Comparison of ENCODE assay signal across 8 cellular contexts in genomic region chr18:62526098-62527025, GRCh38. TPM values are rescaled to one million over a fixed set of nuclear protein-coding genes. Genes with fewer than 3 reads are reported as not detected.
DNase-seq lines count a peak whose midpoint lies in the region; ATAC-seq and TF ChIP-seq lines count a peak whose summit lies in the region.

No MANE protein-coding gene starts in this region.

- H3K27me3 Mint-ChIP-seq in activated CD4-positive, alpha-beta T cell treated with anti-CD3 and anti-CD28 coated beads, Interleukin-2, amount 10 ng/mL, durations not matched to agents 24 days and 14 days: no peaks in the 10 kb centered on the region
- H3K27me3 Mint-ChIP-seq in dendritic cell treated with granulocyte-macrophage colony-stimulating factor and Interleukin-4, amounts not matched to agents 40 ng/mL and 50 ng/mL, for 4 days: no peaks in the 10 kb centered on the region

- H3K9me3 ChIP-seq in left lung: no peaks in the 10 kb centered on the region

- intact Hi-C loops in activated CD4-positive, alpha-beta T cell treated with anti-CD3 and anti-CD28 coated beads, Interleukin-2, amount 10 ng/mL, durations not matched to agents 24 days and 14 days (cut with micrococcal nuclease): loop anchor here (1.0 to 10.0 kb wide), 5 partner anchors 46 to 628 kb away; partner anchors contain the start of genes PIGN and RELCH
- intact Hi-C loops in dendritic cell treated with granulocyte-macrophage colony-stimulating factor and Interleukin-4, amounts not matched to agents 40 ng/mL and 50 ng/mL, for 4 days (cut with micrococcal nuclease): no loop called here
- intact Hi-C loops in left lung (cut with DNase I): no loop called here

- peaks cover 6 to 64% of the 10 kb centered on the region in 2 donors for H3K4me1 ChIP-seq in left lung

- peaks cover 26% of the 10 kb centered on the region for H3K4me1 Mint-ChIP-seq in activated CD4-positive, alpha-beta T cell treated with anti-CD3 and anti-CD28 coated beads, Interleukin-2, amount 10 ng/mL, durations not matched to agents 24 days and 14 days
- H3K4me1 Mint-ChIP-seq in dendritic cell treated with granulocyte-macrophage colony-stimulating factor and Interleukin-4, amounts not matched to agents 40 ng/mL and 50 ng/mL, for 4 days (ENCODE audit: low read depth): peaks cover 37% of the 10 kb centered on the region

- TF ChIP-seq CTCF in GM06990 (IDR thresholded peaks at IDR 0.05; ENCODE audit: insufficient read depth, low read length, poor library complexity, severe bottlenecking): no peak
- no peak for TF ChIP-seq CTCF in left lung (IDR thresholded peaks at IDR 0.05)

- H3K27ac ChIP-seq in left lung: peak overlapping the region; percentile 93 to 98

- H3K36me3 Mint-ChIP-seq in activated CD4-positive, alpha-beta T cell treated with anti-CD3 and anti-CD28 coated beads, Interleukin-2, amount 10 ng/mL, durations not matched to agents 24 days and 14 days (ENCODE audit: low read depth): peaks cover 24% of the 10 kb centered on the region
- peaks cover 22% of the 10 kb centered on the region for H3K36me3 Mint-ChIP-seq in dendritic cell treated with granulocyte-macrophage colony-stimulating factor and Interleukin-4, amounts not matched to agents 40 ng/mL and 50 ng/mL, for 4 days (ENCODE audit: low read depth)

- H3K36me3 ChIP-seq in GM06990 (ENCODE audit: control insufficient read depth, insufficient read depth, low read length): no peaks in the 10 kb centered on the region
- no peaks in the 10 kb centered on the region for H3K36me3 ChIP-seq in left lung

- peak overlapping the region; percentile 90 for H3K4me3 Mint-ChIP-seq in activated CD4-positive, alpha-beta T cell treated with anti-CD3 and anti-CD28 coated beads, Interleukin-2, amount 10 ng/mL, durations not matched to agents 24 days and 14 days
- H3K4me3 Mint-ChIP-seq in dendritic cell treated with granulocyte-macrophage colony-stimulating factor and Interleukin-4, amounts not matched to agents 40 ng/mL and 50 ng/mL, for 4 days: peak overlapping the region; percentile 91

- peak overlapping the region; percentile 84 for H3K4me3 ChIP-seq in GM06990 (replicated peaks; ENCODE audit: low read depth, low read length)
- peak overlapping the region; percentile 78 to 85 for H3K4me3 ChIP-seq in left lung

- H3K27me3 ChIP-seq in GM06990 (replicated peaks; ENCODE audit: control insufficient read depth, insufficient read depth, low read length) (no peaks in the 10 kb centered on the region), left lung (no peaks in the 10 kb centered on the region)

- H3K27ac Mint-ChIP-seq in activated CD4-positive, alpha-beta T cell treated with anti-CD3 and anti-CD28 coated beads, Interleukin-2, amount 10 ng/mL, durations not matched to agents 24 days and 14 days: peak overlapping the region; percentile 94
- peak overlapping the region; percentile 89 for H3K27ac Mint-ChIP-seq in dendritic cell treated with granulocyte-macrophage colony-stimulating factor and Interleukin-4, amounts not matched to agents 40 ng/mL and 50 ng/mL, for 4 days

- H3K9me3 Mint-ChIP-seq in activated CD4-positive, alpha-beta T cell treated with anti-CD3 and anti-CD28 coated beads, Interleukin-2, amount 10 ng/mL, durations not matched to agents 24 days and 14 days: no peaks in the 10 kb centered on the region
- no peaks in the 10 kb centered on the region for H3K9me3 Mint-ChIP-seq in dendritic cell treated with granulocyte-macrophage colony-stimulating factor and Interleukin-4, amounts not matched to agents 40 ng/mL and 50 ng/mL, for 4 days

- DNase-seq in GM06990 (ENCODE audit: extremely low read depth, insufficient read length) (peak; percentile 89), NCI-H446 (lab: John Stamatoyannopoulos, UW) (peak; percentile 34 to 85), left lung (peak; percentile 91 to 96)
- DNase-seq in activated CD4-positive, alpha-beta T cell treated with anti-CD3 and anti-CD28 coated beads, Interleukin-2, amount 10 ng/mL, durations not matched to agents 24 days and 14 days: peak; percentile 93
- DNase-seq in stimulated activated CD4-positive, alpha-beta T cell treated with anti-CD3 and anti-CD28 coated beads, Interleukin-2, amount 100 ng/mL, for 4 hours (ENCODE audit: low read depth): peak; percentile 50

- ATAC-seq in HG02970 (IDR thresholded peaks at IDR 0.05; ENCODE audit: low FRiP score, unreplicated experiment) (peak; percentile 19), left lung (peak; percentile 51), HG03196 (IDR thresholded peaks at IDR 0.05; ENCODE audit: unreplicated experiment) (no peak)

RNA-seq across cellular contexts. Expression of gene ZCCHC2, which starts 3.5 kb away (rescaled TPM):
- total RNA-seq in activated CD4-positive, alpha-beta T cell treated with anti-CD3 and anti-CD28 coated beads, Interleukin-2, amount 10 ng/mL, durations not matched to agents 24 days and 14 days: 47.0 and 52.8 TPM in 2 replicates
- 10 to 100 TPM; 25.1 to 34.5 TPM for total RNA-seq in left lung
